ENCODE assay signal across 1 cellular context in genomic region chr22:36454916-36455570, GRCh38.
TF ChIP-seq lines count a peak whose summit lies in the region.

No MANE protein-coding gene starts in this region.

TF ChIP-seq in K562, 482 proteins besides CTCF, POLR2A, EP300 and RAD21 (continued from another document and continues in another):
- peak; percentile 85 for TF ChIP-seq ARID4B (CRISPR knock-in tag; IDR thresholded peaks at IDR 0.05)
- TF ChIP-seq NBN (IDR thresholded peaks at IDR 0.05; ENCODE audit: low read depth): no peak
- no peak for TF ChIP-seq UBTF (IDR thresholded peaks at IDR 0.05; ENCODE audit: borderline replicate concordance in 1 of 2, low read depth in 2 of 2, low read length in 2 of 2)
- TF ChIP-seq RCOR1 (IDR thresholded peaks at IDR 0.05; ENCODE audit: borderline replicate concordance in 1 of 2, low read depth in 2 of 2, low read length in 2 of 2): 0 out of 4 replicates have a peak, but pooled peaks of 1 of the 2 experiments have one; percentile 50
- TF ChIP-seq TCF7 (IDR thresholded peaks at IDR 0.05; ENCODE audit: borderline replicate concordance): 0 out of 2 replicates have a peak, but pooled peaks have one; percentile 33
- TF ChIP-seq ETV1 (tag; conservative IDR thresholded peaks at IDR 0.05; ENCODE audit: low read depth): no peak
- peak; percentile 98 for TF ChIP-seq HINFP (tag; conservative IDR thresholded peaks at IDR 0.05; ENCODE audit: low read depth)
- TF ChIP-seq HMG20A (CRISPR knock-in tag; conservative IDR thresholded peaks at IDR 0.05): no peak
- TF ChIP-seq ZNF75A (CRISPR knock-in tag; IDR thresholded peaks at IDR 0.05): 0 out of 2 replicates have a peak, but pooled peaks have one; percentile 45
- TF ChIP-seq POLR2H (tag; IDR thresholded peaks at IDR 0.05; ENCODE audit: low read depth): peak; percentile 34; the same call in 1 of the 2 replicates
- no peak; the same call in 1 of the 2 replicates for TF ChIP-seq ARID1B (IDR thresholded peaks at IDR 0.05)
- TF ChIP-seq ZNF644 (tag; IDR thresholded peaks at IDR 0.05; ENCODE audit: low read depth): peak; percentile 48; the same call in 1 of the 2 replicates
- TF ChIP-seq E2F4 (CRISPR knock-in tag; IDR thresholded peaks at IDR 0.05; ENCODE audit: low read depth): 0 out of 2 replicates have a peak, but pooled peaks have one; percentile 21
- TF ChIP-seq RBFOX2 (IDR thresholded peaks at IDR 0.05; ENCODE audit: low read depth, low read length): peak; percentile 95
- 0 out of 2 replicates have a peak, but pooled peaks have one; percentile 38 for TF ChIP-seq ATF6 (CRISPR knock-in tag; IDR thresholded peaks at IDR 0.05)
- TF ChIP-seq TOE1 (IDR thresholded peaks at IDR 0.05; ENCODE audit: borderline replicate concordance): no peak
- TF ChIP-seq TOE1 (CRISPR knock-in tag; IDR thresholded peaks at IDR 0.05; ENCODE audit: borderline replicate concordance, low read depth): no peak
- no peak for TF ChIP-seq SPI1 (IDR thresholded peaks at IDR 0.05; ENCODE audit: borderline replicate concordance, low read depth, low read length)
- no peak for TF ChIP-seq RFX5 (IDR thresholded peaks at IDR 0.05; ENCODE audit: low read depth, low read length)
- TF ChIP-seq DDX20 (tag; IDR thresholded peaks at IDR 0.05; ENCODE audit: low read depth): no peak
- no peak for TF ChIP-seq USF2 (CRISPR knock-in tag; IDR thresholded peaks at IDR 0.05)
- peak; percentile 65 for TF ChIP-seq SUPT5H (IDR thresholded peaks at IDR 0.05)
- TF ChIP-seq ZNF511 (CRISPR knock-in tag; IDR thresholded peaks at IDR 0.05): peak; percentile 85; the same call in 1 of the 2 replicates
- TF ChIP-seq ZNF134 (CRISPR knock-in tag; conservative IDR thresholded peaks at IDR 0.05): no peak
- TF ChIP-seq ZNF280A (IDR thresholded peaks at IDR 0.05; ENCODE audit: low read depth, partially characterized antibody): no peak
- peak; percentile 42; the same call in 1 of the 2 replicates for TF ChIP-seq CREB1 (IDR thresholded peaks at IDR 0.05)
- no peak for TF ChIP-seq CREB1 (CRISPR knock-in tag; IDR thresholded peaks at IDR 0.05)
- TF ChIP-seq RNF2 (IDR thresholded peaks at IDR 0.05): peak; percentile 62; the same call in 1 of the 2 replicates
- peak; percentile 93 for TF ChIP-seq SMAD4 (CRISPR knock-in tag; conservative IDR thresholded peaks at IDR 0.05)
- TF ChIP-seq ZNF395 (CRISPR knock-in tag; IDR thresholded peaks at IDR 0.05): no peak
- TF ChIP-seq TBP (optimal IDR thresholded peaks at IDR 0.05; ENCODE audit: low read depth, low read length): peak; percentile 56
- 0 out of 2 replicates have a peak, but pooled peaks have one; percentile 61 for TF ChIP-seq ETV5 (CRISPR knock-in tag; IDR thresholded peaks at IDR 0.05; ENCODE audit: low read depth)
- 0 out of 2 replicates have a peak, but pooled peaks have one; percentile 31 for TF ChIP-seq ETS1 (conservative IDR thresholded peaks at IDR 0.05; ENCODE audit: control insufficient read depth, low read depth, low read length)
- TF ChIP-seq PURB (CRISPR knock-in tag; IDR thresholded peaks at IDR 0.05; ENCODE audit: low read depth): no peak
- TF ChIP-seq PBX2 (CRISPR knock-in tag; IDR thresholded peaks at IDR 0.05; ENCODE audit: low read depth): no peak
- TF ChIP-seq PBX2 (tag; conservative IDR thresholded peaks at IDR 0.05; ENCODE audit: low read depth): no peak
- TF ChIP-seq GABPB1 (CRISPR knock-in tag; IDR thresholded peaks at IDR 0.05): peak; percentile 82
- peak; percentile 62; the same call in 1 of the 2 replicates for TF ChIP-seq NFIC (IDR thresholded peaks at IDR 0.05)
- no peak for TF ChIP-seq ETS2 (tag; IDR thresholded peaks at IDR 0.05; ENCODE audit: borderline replicate concordance, poor library complexity, severe bottlenecking)
- TF ChIP-seq POLR3A (IDR thresholded peaks at IDR 0.05; ENCODE audit: borderline replicate concordance, extremely low read depth, insufficient read depth, insufficient read length): no peak
